In the genomic region with DNA sequence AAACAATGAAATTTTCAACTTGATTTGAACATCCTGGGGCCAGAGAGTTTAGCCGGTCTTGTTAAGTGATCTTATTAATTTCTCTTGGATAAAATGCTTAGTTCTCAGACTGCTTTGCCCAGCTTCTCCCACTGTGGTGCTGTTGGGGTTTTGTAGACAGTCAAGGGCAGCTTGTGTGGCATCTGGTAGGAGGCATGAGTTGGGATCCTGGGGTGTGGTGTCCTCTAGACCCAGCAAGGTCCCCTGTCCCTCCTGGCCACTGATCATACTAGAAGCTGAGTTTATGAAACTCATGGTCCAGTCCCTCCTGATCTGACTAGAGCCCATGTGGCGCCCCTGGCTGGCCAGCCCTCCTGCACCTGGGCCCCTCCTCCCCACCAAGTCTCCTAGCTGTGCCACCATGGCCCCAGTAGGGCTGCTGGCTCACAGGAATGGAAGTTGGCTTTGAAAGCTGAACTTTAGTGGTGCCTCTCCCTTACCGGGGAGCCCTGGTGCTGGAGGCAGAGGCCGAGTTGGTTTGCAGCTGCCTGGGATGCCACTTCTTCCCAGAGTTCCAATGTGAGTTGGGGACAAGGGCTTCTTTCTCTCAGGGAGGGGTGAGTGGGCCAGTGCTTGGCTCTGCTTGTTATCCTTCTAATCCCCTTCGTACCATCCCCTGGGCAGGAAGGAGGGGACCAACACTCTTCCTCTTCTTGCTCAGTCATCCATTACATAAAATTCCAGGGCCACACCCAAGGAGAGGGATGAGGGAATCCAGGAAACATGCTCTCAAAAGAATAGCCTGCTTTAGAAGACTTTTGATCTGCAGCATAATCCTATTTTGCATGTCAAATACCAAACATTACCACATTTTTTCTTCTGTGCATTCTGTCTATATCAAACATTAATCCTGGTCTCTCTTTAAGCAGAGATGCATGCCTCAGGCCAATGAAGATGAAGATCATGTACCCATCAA, we compare ENCODE assay signal across 10 cellular contexts. TPM values are rescaled to one million over a fixed set of nuclear protein-coding genes. Genes with fewer than 3 reads are reported as not detected.
DNase-seq lines count a peak whose midpoint lies in the region; ATAC-seq and TF ChIP-seq lines count a peak whose summit lies in the region.
"Had no signal": no experiment of that assay in that cellular context is flagged by ENCODE, and none has a peak within 500 bp of the region (broad histone marks: within the 10 kb centered on the region; RNA-seq: fewer than 3 reads in every experiment).

No MANE protein-coding gene starts in this region.

- no peak overlapping the region for H3K9ac ChIP-seq in subcutaneous abdominal adipose tissue (ENCODE audit: low read length in 5 of 5)

- H3K9me3 ChIP-seq in HAP-1 (no peaks in the 10 kb centered on the region), Peyer's patch (no peaks in the 10 kb centered on the region), subcutaneous abdominal adipose tissue (ENCODE audit: control insufficient read depth in 5 of 5, low read length in 5 of 5) (no peaks in the 10 kb centered on the region)

- H3K4me1 ChIP-seq in HAP-1 (peaks cover 25% of the 10 kb centered on the region), Peyer's patch (peaks cover 0 to 23% (median 7%) of the 10 kb centered on the region in 4 donors), subcutaneous abdominal adipose tissue (ENCODE audit: control insufficient read depth in 5 of 5, insufficient read depth in 5 of 5, low read length in 5 of 5) (peaks cover 4 to 27% (median 18%) of the 10 kb centered on the region in 5 donors)

- TF ChIP-seq POLR2A in Peyer's patch (IDR thresholded peaks at IDR 0.05): no peak

- TF ChIP-seq CTCF in Peyer's patch (IDR thresholded peaks at IDR 0.05): no peak

- H3K36me3 ChIP-seq in HAP-1 (replicated peaks) (no peaks in the 10 kb centered on the region), Peyer's patch (no peaks in the 10 kb centered on the region), subcutaneous abdominal adipose tissue (ENCODE audit: control insufficient read depth in 5 of 5, insufficient read depth in 5 of 5, low read length in 5 of 5) (no peaks in the 10 kb centered on the region)

- peak overlapping the region; percentile 18 to 38 (median 31) for H3K27ac ChIP-seq in Peyer's patch
- peak overlapping the region; percentile 37 for H3K27ac ChIP-seq in subcutaneous abdominal adipose tissue (ENCODE audit: low read depth, low read length)

- in situ Hi-C loops in HAP-1 (cut with MboI; ENCODE audit: low sequenced_read_pairs): loop anchor here (5.0 kb wide), 2 partner anchors 397 to 657 kb away; a partner anchor contains a TSS

- H3K4me3 ChIP-seq in HAP-1 (no peak overlapping the region), Peyer's patch (no peak overlapping the region), subcutaneous abdominal adipose tissue (ENCODE audit: low read depth in 1 of 5, low read length in 5 of 5) (no peak overlapping the region)

- no peak for ATAC-seq in HG02885 (IDR thresholded peaks at IDR 0.05; ENCODE audit: poor library complexity, unreplicated experiment)

- H3K27me3 ChIP-seq in HAP-1 (ENCODE audit: low read depth) (no peaks in the 10 kb centered on the region), Peyer's patch (no peaks in the 10 kb centered on the region), subcutaneous abdominal adipose tissue (ENCODE audit: control insufficient read depth in 5 of 5, insufficient read depth in 4 of 5, low read length in 5 of 5) (no peaks in the 10 kb centered on the region)

- DNase-seq in HAP-1 (ENCODE audit: low spot score in 2 of 2) (peak; percentile 89 to 99), Peyer's patch (peak in 1 of 3 donors; percentile 6), kidney tubule cell (ENCODE audit: low spot score) (peak; percentile 53), mucosa of gallbladder (ENCODE audit: low spot score) (no peak), T1000 (lab: John Stamatoyannopoulos, UW) (no peak)

RNA-seq across cellular contexts. Expression of a gene that starts 37.5 kb away (rescaled TPM):
- total RNA-seq in Peyer's patch: 10 to 100 TPM; 15.7 to 96.9 (median 49.7) TPM
- total RNA-seq in mucosa of gallbladder: 20.9 TPM
- total RNA-seq: dermis microvascular lymphatic vessel endothelial cell, G401, RPMI7951 had no signal

Comparison
In these comparisons a context has a peak if more than half of its experiments do, and no peak if none do; other contexts are left out.
1. DNase-seq: peak in HAP-1 (2 of 2) and kidney tubule cell (single experiment); none in mucosa of gallbladder (single experiment) and T1000 (single experiment).